17 cellular contexts compared by ENCODE assay signal in genomic region chr11:92550411-92550810, GRCh38.
DNase-seq lines count a peak whose midpoint lies in the region; ATAC-seq and TF ChIP-seq lines count a peak whose summit lies in the region.
"Had no signal": no experiment of that assay in that cellular context is flagged by ENCODE, and none has a peak within 500 bp of the region (broad histone marks: within the 10 kb centered on the region; RNA-seq: fewer than 3 reads in every experiment).

No MANE protein-coding gene starts in this region.

- no peak overlapping the region for H3K4me3 ChIP-seq in GM23338
- H3K4me3 ChIP-seq: esophagus muscularis mucosa, left lung, SJCRH30 had no signal

- no peak overlapping the region for H2AFZ ChIP-seq in GM23338

- no peak overlapping the region for H3K27ac Mint-ChIP-seq in GM23338
- H3K27ac Mint-ChIP-seq: activated CD4-positive, alpha-beta T cell treated with anti-CD3 and anti-CD28 coated beads, Interleukin-2, amount 10 ng/mL, durations not matched to agents 24 days and 14 days; activated naive CD8-positive, alpha-beta T cell had no signal

- H3K4me2 ChIP-seq in GM23338 = peak overlapping the region; percentile 39
- H3K4me2 ChIP-seq: KMS-11 had no signal

- no peaks in the 10 kb centered on the region for H3F3A ChIP-seq in GM23338 (replicated peaks; ENCODE audit: low read depth)

- TF ChIP-seq CTCF in GM23338 (conservative IDR thresholded peaks at IDR 0.05; ENCODE audit: low read depth in 2 of 2) = no peak; a peak in 1 of 4 replicates
- TF ChIP-seq CTCF in VCaP (conservative IDR thresholded peaks at IDR 0.05) = peak; percentile 24

- DNase-seq in GM23338 (ENCODE audit: low spot score) (peak; percentile 74), NCI-H1417 treated with DMSO at 0.1 percent for 48 hours (lab: John Stamatoyannopoulos, UW) (peak; percentile 28), medulla oblongata (ENCODE audit: extremely low spot score) (peak; percentile 59), GM19240 (ENCODE audit: insufficient read length, low spot score) (no peak), SIG-M5 treated with dmso at 0.1 percent for 504 hours (lab: John Stamatoyannopoulos, UW; ENCODE audit: unreplicated experiment) (no peak)
- DNase-seq: activated CD4-positive, alpha-beta T cell treated with anti-CD3 and anti-CD28 coated beads, Interleukin-2, amount 10 ng/mL, durations not matched to agents 24 days and 14 days; activated T-cell treated with anti-CD3 and anti-CD28 coated beads, Interleukin-2, amount 50 U/mL, for 1 hour; Calu3; left lung; NCI-H1694 treated with DMSO at 0.1 percent for 48 hours; SJCRH30 had no signal

- H3K79me2 ChIP-seq in GM23338 (replicated peaks; ENCODE audit: insufficient read depth) = peaks cover 11% of the 10 kb centered on the region; the same call in 1 of the 2 replicates

- H4K20me1 ChIP-seq in GM23338 (replicated peaks; ENCODE audit: insufficient read depth) = no peaks in the 10 kb centered on the region

- H3K4me3 Mint-ChIP-seq in GM23338 = no peak overlapping the region
- H3K4me3 Mint-ChIP-seq: activated CD4-positive, alpha-beta T cell treated with anti-CD3 and anti-CD28 coated beads, Interleukin-2, amount 10 ng/mL, durations not matched to agents 24 days and 14 days; activated naive CD8-positive, alpha-beta T cell had no signal

- no peak overlapping the region for H3K27ac ChIP-seq in GM23338 (ENCODE audit: low read depth)
- peak overlapping the region; percentile 27 for H3K27ac ChIP-seq in VCaP
- H3K27ac ChIP-seq: esophagus muscularis mucosa, HL-60, KMS-11, left lung, SJCRH30 had no signal

- H3K27me3 Mint-ChIP-seq in GM23338 (ENCODE audit: insufficient read depth, low read depth, poor library complexity) = peaks cover 6% of the 10 kb centered on the region
- H3K27me3 Mint-ChIP-seq: activated CD4-positive, alpha-beta T cell treated with anti-CD3 and anti-CD28 coated beads, Interleukin-2, amount 10 ng/mL, durations not matched to agents 24 days and 14 days; activated naive CD8-positive, alpha-beta T cell had no signal

- ATAC-seq in GM23338 = peak; percentile 91
- ATAC-seq in GM18909 (IDR thresholded peaks at IDR 0.05; ENCODE audit: poor library complexity, unreplicated experiment) = no peak
- ATAC-seq: left lung had no signal

- no peaks in the 10 kb centered on the region for H3K36me3 ChIP-seq in GM23338 (ENCODE audit: insufficient read depth)
- H3K36me3 ChIP-seq: esophagus muscularis mucosa, left lung, SJCRH30 had no signal

- no peaks in the 10 kb centered on the region for H3K27me3 ChIP-seq in GM23338 (ENCODE audit: insufficient read depth)
- H3K27me3 ChIP-seq: esophagus muscularis mucosa, left lung, SJCRH30 had no signal

- peaks cover 63% of the 10 kb centered on the region for H3K4me1 Mint-ChIP-seq in GM23338
- H3K4me1 Mint-ChIP-seq: activated CD4-positive, alpha-beta T cell treated with anti-CD3 and anti-CD28 coated beads, Interleukin-2, amount 10 ng/mL, durations not matched to agents 24 days and 14 days had no signal

- H3K9me2 ChIP-seq in GM23338 (ENCODE audit: insufficient read depth) = no peaks in the 10 kb centered on the region

- H3K9me3 Mint-ChIP-seq in GM23338 = no peaks in the 10 kb centered on the region
- H3K9me3 Mint-ChIP-seq: activated CD4-positive, alpha-beta T cell treated with anti-CD3 and anti-CD28 coated beads, Interleukin-2, amount 10 ng/mL, durations not matched to agents 24 days and 14 days had no signal

- H3K36me3 Mint-ChIP-seq in GM23338 (ENCODE audit: low read depth) = no peaks in the 10 kb centered on the region
- H3K36me3 Mint-ChIP-seq: activated naive CD8-positive, alpha-beta T cell had no signal

- H3K4me1 ChIP-seq in GM23338 (ENCODE audit: insufficient read depth) = peaks cover 70% of the 10 kb centered on the region
- H3K4me1 ChIP-seq: esophagus muscularis mucosa, left lung, SJCRH30 had no signal

TF ChIP-seq in GM23338, 12 proteins besides CTCF, POLR2A, EP300 and RAD21:
- TF ChIP-seq ETS1 (IDR thresholded peaks at IDR 0.05) (no peak), ZNF331 (CRISPR knock-in tag; IDR thresholded peaks at IDR 0.05; ENCODE audit: low read depth) (peak; percentile 17; the same call in 1 of the 2 replicates), ZNF462 (CRISPR knock-in tag; IDR thresholded peaks at IDR 0.05) (peak; percentile 92), NANOG (IDR thresholded peaks at IDR 0.05; ENCODE audit: borderline replicate concordance) (peak; percentile 100), POLR2AphosphoS5 (IDR thresholded peaks at IDR 0.05; ENCODE audit: low read depth) (0 out of 2 replicates have a peak, but pooled peaks have one; percentile 21), EZH2 (IDR thresholded peaks at IDR 0.05; ENCODE audit: low read depth, unreplicated experiment) (no peak), CREB1 (CRISPR knock-in tag; IDR thresholded peaks at IDR 0.05; ENCODE audit: low read depth) (peak; percentile 55; the same call in 1 of the 2 replicates)

Comparison
In these comparisons a context has a peak if more than half of its experiments do, and no peak if none do; other contexts are left out.
1. DNase-seq: peak in GM23338 (single experiment), NCI-H1417 treated with DMSO at 0.1 percent for 48 hours (single experiment) and medulla oblongata (single experiment); none in GM19240 (single experiment) and SIG-M5 treated with dmso at 0.1 percent for 504 hours (single experiment).